ENCODE assay signal across 2 cellular contexts in genomic region chr19:2436926-2437325, GRCh38.
TF ChIP-seq lines count a peak whose summit lies in the region.

No MANE protein-coding gene starts in this region.

TF ChIP-seq in GM12878, 131 proteins besides CTCF, POLR2A, EP300 and RAD21:
- TF ChIP-seq RAD51 (IDR thresholded peaks at IDR 0.05) (no peak), POLR2AphosphoS2 (IDR thresholded peaks at IDR 0.05; ENCODE audit: low read depth, low read length) (no peak), MXI1 (IDR thresholded peaks at IDR 0.05; ENCODE audit: low read depth, low read length) (no peak), HSF1 (IDR thresholded peaks at IDR 0.05; ENCODE audit: low read depth, low read length) (no peak), CBX3 (IDR thresholded peaks at IDR 0.05; ENCODE audit: borderline replicate concordance, low read depth) (no peak)

TF ChIP-seq in HepG2, 621 proteins besides CTCF, POLR2A, EP300 and RAD21:
- no peak for TF ChIP-seq MLXIP (CRISPR knock-in tag; IDR thresholded peaks at IDR 0.05; ENCODE audit: borderline replicate concordance)
- TF ChIP-seq SRF (IDR thresholded peaks at IDR 0.05; ENCODE audit: low read depth, low read length), result no peak
- TF ChIP-seq AGO2 (optimal IDR thresholded peaks at IDR 0.05; ENCODE audit: low read depth, low read length), result peak; percentile 57
- TF ChIP-seq ZNF883 (CRISPR knock-in tag; IDR thresholded peaks at IDR 0.05; ENCODE audit: not compliant biosample characterization), result no peak
- no peak for TF ChIP-seq CHD4 (IDR thresholded peaks at IDR 0.05; ENCODE audit: borderline replicate concordance, low read length)
- TF ChIP-seq CENPBD1 (CRISPR knock-in tag; IDR thresholded peaks at IDR 0.05; ENCODE audit: borderline replicate concordance, low read depth), result no peak
